16 cellular contexts compared by ENCODE assay signal in the genomic region with DNA sequence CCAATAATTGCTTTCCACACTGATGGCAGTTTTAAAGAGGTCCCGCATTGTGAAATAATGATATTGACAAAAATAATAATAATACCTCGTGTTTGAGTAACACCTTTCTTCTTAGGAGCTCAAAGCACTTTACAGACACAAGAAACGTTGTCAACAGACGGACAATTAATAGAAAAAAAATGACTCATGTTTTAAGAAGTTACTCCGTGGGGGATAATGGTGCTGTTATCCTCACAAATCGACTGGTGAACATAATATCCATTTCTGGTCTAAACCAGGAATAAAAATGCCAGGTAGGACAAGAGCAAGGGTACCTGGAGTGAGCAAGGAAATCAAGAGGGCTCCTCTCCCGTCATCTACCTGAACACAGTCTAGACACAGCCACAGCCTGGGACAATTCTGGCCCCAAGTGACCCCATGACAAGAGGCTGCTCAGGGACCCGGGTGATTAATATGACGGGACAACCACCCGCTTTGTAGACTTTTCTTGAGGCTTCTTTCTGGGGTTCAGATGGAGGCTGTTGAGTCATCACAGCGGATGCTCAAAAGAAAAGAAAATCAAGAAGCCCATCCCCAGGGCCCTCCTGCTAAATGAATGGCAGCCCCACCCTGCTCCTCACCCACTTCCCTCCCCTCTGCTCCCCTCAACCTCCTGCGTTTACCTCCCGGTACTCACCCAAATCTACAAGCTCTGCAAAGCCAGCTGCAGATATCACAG.
DNase-seq lines count a peak whose midpoint lies in the region; ATAC-seq and TF ChIP-seq lines count a peak whose summit lies in the region.
"Had no signal": no experiment of that assay in that cellular context is flagged by ENCODE, and none has a peak within 500 bp of the region (broad histone marks: within the 10 kb centered on the region; RNA-seq: fewer than 3 reads in every experiment).

No MANE protein-coding gene starts in this region.

- H3K27ac Mint-ChIP-seq in type B pancreatic cell: no peak overlapping the region
- H3K27ac Mint-ChIP-seq in stimulated activated naive B cell treated with anti-CD40 and anti-IgM and Interleukin-4, amounts not matched to agents 10 μg/mL and 1 μg/mL and 100 μg/mL, for 72 hours: no peak overlapping the region

- H3K36me3 ChIP-seq in Panc1 (ENCODE audit: control insufficient read depth, insufficient read depth, low read length): no peaks in the 10 kb centered on the region
- H3K36me3 ChIP-seq in brain microvascular endothelial cell (replicated peaks): no peaks in the 10 kb centered on the region
- H3K36me3 ChIP-seq: BLaER1 treated with 17β-estradiol and CSF1 and Interleukin-3, amounts not matched to agents 10 nM and 100 nM; esophagus squamous epithelium had no signal

- TF ChIP-seq CTCF in Panc1 (IDR thresholded peaks at IDR 0.05): no peak
- TF ChIP-seq CTCF in brain microvascular endothelial cell (IDR thresholded peaks at IDR 0.05; ENCODE audit: low read depth, low read length, missing control alignments): no peak
- no peak for TF ChIP-seq CTCF in type B pancreatic cell (conservative IDR thresholded peaks at IDR 0.05)

- POLR2A ChIA-PET in Panc1 (lab: Charles Lee): interaction anchor here (0.6 kb wide), 1 partner anchor 143 kb away, joined by 7 read pairs; no protein-coding TSS in a partner anchor

- no peak overlapping the region for H3K4me3 Mint-ChIP-seq in type B pancreatic cell
- H3K4me3 Mint-ChIP-seq in stimulated activated naive B cell treated with anti-CD40 and anti-IgM and Interleukin-4, amounts not matched to agents 10 μg/mL and 1 μg/mL and 100 μg/mL, for 72 hours: no peak overlapping the region
- H3K4me3 Mint-ChIP-seq: IgD-negative memory B cell, neural crest cell had no signal

- in situ Hi-C loops in Panc1 (cut with HindIII; ENCODE audit: low pct_unique_long_range_greater_than_20kb, low sequenced_read_pairs) (no loop called here), brain microvascular endothelial cell (cut with HindIII; ENCODE audit: low pct_ligation_motif_present, low sequenced_read_pairs) (no loop called here)

- DNase-seq in activated CD8-positive, alpha-beta memory T cell treated with anti-CD3 and anti-CD28 coated beads, Interleukin-2, amount 50 U/mL, for 1 hour (ENCODE audit: extremely low read depth): peak; percentile 42
- no peak for DNase-seq in activated CD8-positive, alpha-beta memory T cell treated with anti-CD3 and anti-CD28 coated beads, Interleukin-2, amount 50 U/mL, for 48 hours
- DNase-seq in Panc1 (ENCODE audit: low read depth, low spot score): no peak
- DNase-seq in brain microvascular endothelial cell: peak; percentile 53
- DNase-seq in stimulated activated naive CD8-positive, alpha-beta T cell treated with anti-CD3 and anti-CD28 coated beads, Interleukin-15, Interleukin-2, amounts not matched to agents 100 U/mL and 50 U/mL, for 24 hours: no peak
- no peak for DNase-seq in type B pancreatic cell (ENCODE audit: extremely low spot score, unreplicated experiment)
- DNase-seq in stimulated activated naive B cell treated with anti-CD40 and anti-IgM and Interleukin-4, amounts not matched to agents 10 μg/mL and 1 μg/mL and 100 μg/mL, for 72 hours: no peak
- no peak for DNase-seq in mesenteric fat pad (ENCODE audit: low spot score)
- DNase-seq: amniotic stem cell; cerebellar nuclear complex; effector memory CD4-positive, alpha-beta T cell; esophagus squamous epithelium; T-helper 2 cell had no signal

- CTCF ChIA-PET in Panc1 (lab: Charles Lee): interaction anchor here (0.6 kb wide), 1 partner anchor 63 kb away, joined by 6 read pairs; no protein-coding TSS in a partner anchor

- no peaks in the 10 kb centered on the region for H3K9me3 Mint-ChIP-seq in type B pancreatic cell
- H3K9me3 Mint-ChIP-seq in stimulated activated naive B cell treated with anti-CD40 and anti-IgM and Interleukin-4, amounts not matched to agents 10 μg/mL and 1 μg/mL and 100 μg/mL, for 72 hours: no peaks in the 10 kb centered on the region
- H3K9me3 Mint-ChIP-seq: IgD-negative memory B cell, neural crest cell had no signal

- H3K9me3 ChIP-seq in Panc1 (ENCODE audit: control insufficient read depth, insufficient read depth, low read depth, low read length): no peaks in the 10 kb centered on the region
- H3K9me3 ChIP-seq: esophagus squamous epithelium had no signal

- H3K27me3 ChIP-seq in Panc1 (ENCODE audit: control insufficient read depth, insufficient read depth, low read length) (no peaks in the 10 kb centered on the region), brain microvascular endothelial cell (replicated peaks) (no peaks in the 10 kb centered on the region)
- H3K27me3 ChIP-seq: BLaER1 treated with 17β-estradiol and CSF1 and Interleukin-3, amounts not matched to agents 10 nM and 100 nM; esophagus squamous epithelium had no signal

- H3K4me1 ChIP-seq in Panc1 (ENCODE audit: control insufficient read depth, insufficient read depth, low read length): peaks cover 15% of the 10 kb centered on the region

- H3K4me3 ChIP-seq in Panc1 (ENCODE audit: low read depth in 2 of 2, low read length in 2 of 2) (no peak overlapping the region), brain microvascular endothelial cell (ENCODE audit: low read depth, low read length) (no peak overlapping the region)
- H3K4me3 ChIP-seq: BLaER1 treated with 17β-estradiol and CSF1 and Interleukin-3, amounts not matched to agents 10 nM and 100 nM; esophagus squamous epithelium had no signal

- H3K27me3 Mint-ChIP-seq in type B pancreatic cell: no peaks in the 10 kb centered on the region
- H3K27me3 Mint-ChIP-seq in stimulated activated naive B cell treated with anti-CD40 and anti-IgM and Interleukin-4, amounts not matched to agents 10 μg/mL and 1 μg/mL and 100 μg/mL, for 72 hours: peaks cover 0 to 5% of the 10 kb centered on the region in 2 donors

- no peaks in the 10 kb centered on the region for H3K36me3 Mint-ChIP-seq in type B pancreatic cell
- H3K36me3 Mint-ChIP-seq in stimulated activated naive B cell treated with anti-CD40 and anti-IgM and Interleukin-4, amounts not matched to agents 10 μg/mL and 1 μg/mL and 100 μg/mL, for 72 hours: no peaks in the 10 kb centered on the region

- no TSS peak for BruUV-seq in Panc1 (replicated peaks; lab: Mats Ljungman, UMichigan)

- H3K4me1 Mint-ChIP-seq in type B pancreatic cell (ENCODE audit: unreplicated experiment): peaks cover 27% of the 10 kb centered on the region
- peaks cover 0 to 17% of the 10 kb centered on the region in 2 donors for H3K4me1 Mint-ChIP-seq in stimulated activated naive B cell treated with anti-CD40 and anti-IgM and Interleukin-4, amounts not matched to agents 10 μg/mL and 1 μg/mL and 100 μg/mL, for 72 hours

- ATAC-seq in Panc1: no peak
- ATAC-seq in stimulated activated naive CD8-positive, alpha-beta T cell treated with anti-CD3 and anti-CD28 coated beads, Interleukin-15, Interleukin-2, amounts not matched to agents 100 U/mL and 50 U/mL, for 24 hours: peak; percentile 9
- no peak for ATAC-seq in stimulated activated naive B cell treated with anti-CD40 and anti-IgM and Interleukin-4, amounts not matched to agents 10 μg/mL and 1 μg/mL and 100 μg/mL, for 72 hours (replicated peaks)

- H3K27ac ChIP-seq in Panc1 (ENCODE audit: low read length) (peak overlapping the region; percentile 6), brain microvascular endothelial cell (peak overlapping the region; percentile 61)
- H3K27ac ChIP-seq: BLaER1 treated with 17β-estradiol and CSF1 and Interleukin-3, amounts not matched to agents 10 nM and 100 nM had no signal

- intact Hi-C loops in Panc1 (cut with micrococcal nuclease; ENCODE audit: unreplicated experiment): no loop called here

Comparison
In these comparisons a context has a peak if more than half of its experiments do, and no peak if none do; other contexts are left out.
1. DNase-seq: peak in activated CD8-positive, alpha-beta memory T cell treated with anti-CD3 and anti-CD28 coated beads, Interleukin-2, amount 50 U/mL, for 1 hour (single experiment) and brain microvascular endothelial cell (single experiment); none in activated CD8-positive, alpha-beta memory T cell treated with anti-CD3 and anti-CD28 coated beads, Interleukin-2, amount 50 U/mL, for 48 hours (single experiment), Panc1 (single experiment), stimulated activated naive CD8-positive, alpha-beta T cell treated with anti-CD3 and anti-CD28 coated beads, Interleukin-15, Interleukin-2, amounts not matched to agents 100 U/mL and 50 U/mL, for 24 hours (single experiment), type B pancreatic cell (single experiment), stimulated activated naive B cell treated with anti-CD40 and anti-IgM and Interleukin-4, amounts not matched to agents 10 μg/mL and 1 μg/mL and 100 μg/mL, for 72 hours (single experiment) and mesenteric fat pad (single experiment).